ENCODE assay signal across 12 cellular contexts in the genomic region with DNA sequence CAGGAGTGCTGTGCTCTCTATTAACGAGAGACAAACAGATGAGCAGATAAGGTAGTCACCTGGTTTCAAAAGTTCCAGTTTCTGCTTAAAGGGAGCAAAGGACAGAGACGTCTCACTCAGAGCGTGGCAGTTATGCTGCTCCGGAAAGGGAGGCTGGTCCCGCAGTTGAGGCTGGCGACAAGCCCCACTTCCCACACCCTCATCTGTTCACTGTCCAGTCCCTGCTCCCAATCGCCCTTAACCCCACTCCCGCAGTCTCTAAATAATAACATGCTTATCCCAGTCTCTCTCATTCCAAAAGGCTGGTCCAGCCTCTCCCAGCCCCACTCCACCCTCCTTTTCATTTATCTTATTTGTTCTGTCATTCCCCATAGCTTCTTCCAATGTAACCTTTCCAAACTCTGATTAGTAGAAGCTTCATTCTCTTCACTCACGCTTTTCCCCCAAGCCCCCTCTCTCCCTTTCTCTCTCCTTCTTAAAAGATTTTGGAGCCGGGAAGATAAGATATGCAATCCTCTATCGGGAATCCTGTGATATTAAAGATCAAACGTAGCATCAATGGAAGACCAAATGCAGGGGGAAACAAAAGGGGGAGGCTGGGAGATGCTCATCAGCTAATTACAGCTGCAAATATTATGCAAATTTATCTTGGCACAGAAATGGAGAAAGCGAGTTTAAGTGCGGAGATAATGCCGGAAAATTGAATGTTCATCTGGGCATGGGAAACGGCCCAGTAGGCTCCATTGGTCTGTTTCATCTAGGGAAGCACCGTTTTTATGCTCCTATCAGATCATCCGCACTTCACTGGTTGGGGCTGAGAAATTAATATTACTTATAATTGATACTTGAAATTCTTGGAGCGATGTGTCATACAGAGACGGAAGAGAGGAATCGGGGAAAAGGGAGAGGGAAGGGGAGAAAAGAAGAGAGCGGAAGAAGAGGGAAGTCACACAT. TPM values are rescaled to one million over a fixed set of nuclear protein-coding genes. Genes with fewer than 3 reads are reported as not detected.
A peak's percentile ranks its signal among the peaks of the same experiment; 100 is the strongest.
DNase-seq lines count a peak whose midpoint lies in the region; ATAC-seq, FAIRE-seq and TF ChIP-seq lines count a peak whose summit lies in the region.
"Had no signal": no experiment of that assay in that cellular context is flagged by ENCODE, and none has a peak within 500 bp of the region (broad histone marks: within the 10 kb centered on the region; RNA-seq: fewer than 3 reads in every experiment).

No MANE protein-coding gene starts in this region.

- RAD21 ChIA-PET in GM12878 (lab: Charles Lee; ENCODE audit: unreplicated experiment) = no interaction called here

- no peak overlapping the region for H2BK15ac ChIP-seq in neuronal stem cell (ENCODE audit: low read length)
- no peak overlapping the region for H2BK15ac ChIP-seq in mesenchymal stem cell (ENCODE audit: low read depth, poor library complexity, severe bottlenecking)

- no peak overlapping the region for H2BK12ac ChIP-seq in neuronal stem cell (ENCODE audit: low read length)
- H2BK12ac ChIP-seq in mesenchymal stem cell (ENCODE audit: low read length in 2 of 2) = no peak overlapping the region

- H3K4me3 ChIP-seq in CD4-positive, CD25-positive, alpha-beta regulatory T cell (ENCODE audit: low read depth, low read length) = no peak overlapping the region
- no peak overlapping the region for H3K4me3 ChIP-seq in GM12878
- no peak overlapping the region for H3K4me3 ChIP-seq in neuronal stem cell (ENCODE audit: low read length in 2 of 2)
- H3K4me3 ChIP-seq in mesenchymal stem cell (ENCODE audit: insufficient read depth in 1 of 2, low read depth in 1 of 2, low read length in 2 of 2) = no peak overlapping the region

- H4K20me1 ChIP-seq in GM12878 (ENCODE audit: control insufficient read depth, insufficient read depth) = no peaks in the 10 kb centered on the region

- CTCF ChIA-PET in GM12878 (lab: Yijun Ruan, JAX) = no interaction called here
- CTCF ChIA-PET in WTC11 (lab: Charles Lee) = no interaction called here

- H3K79me1 ChIP-seq in neuronal stem cell (ENCODE audit: low read depth, low read length) (no peaks in the 10 kb centered on the region), mesenchymal stem cell (replicated peaks; ENCODE audit: low read length, poor library complexity, severe bottlenecking) (no peaks in the 10 kb centered on the region)

- SMC1A ChIA-PET in GM12878 (lab: Charles Lee; ENCODE audit: uncharacterized antibody, unreplicated experiment) = no interaction called here

- peak overlapping the region in 1 of 4 donors; percentile 88 for H3K4me3 Mint-ChIP-seq in CD4-positive, CD25-positive, alpha-beta regulatory T cell
- H3K4me3 Mint-ChIP-seq in WTC11 = no peak overlapping the region

- H3K14ac ChIP-seq in neuronal stem cell (ENCODE audit: low read length) = no peak overlapping the region
- no peak overlapping the region for H3K14ac ChIP-seq in mesenchymal stem cell (ENCODE audit: low read length in 2 of 2)

- FAIRE-seq in GM12878 (lab: Jason Lieb, UNC) = no peak

- no peak for TF ChIP-seq RAD21 in GM12878 (IDR thresholded peaks at IDR 0.05; ENCODE audit: insufficient read depth, low read depth, low read length)

- no peaks in the 10 kb centered on the region for H3K36me3 ChIP-seq in CD4-positive, CD25-positive, alpha-beta regulatory T cell (ENCODE audit: control insufficient read depth, insufficient read depth, low read length)
- H3K36me3 ChIP-seq in GM12878 (ENCODE audit: control insufficient read depth in 2 of 2, insufficient read depth in 2 of 2, low read length in 1 of 2) (no peaks in the 10 kb centered on the region), neuronal stem cell (replicated peaks in 1 of 2; ENCODE audit: control insufficient read depth in 2 of 2, insufficient read depth in 2 of 2, low read length in 2 of 2) (no peaks in the 10 kb centered on the region), mesenchymal stem cell (ENCODE audit: control insufficient read depth in 1 of 2, insufficient read depth in 2 of 2, low read depth in 1 of 2, low read length in 2 of 2) (peaks cover 0 to 2% of the 10 kb centered on the region in 2 experiments)
- H3K36me3 ChIP-seq: WERI-Rb-1 had no signal

- no peak for TF ChIP-seq CTCF in GM12878 (IDR thresholded peaks at IDR 0.05 in 2 of 3, conservative IDR thresholded peaks at IDR 0.05 in 1 of 3; ENCODE audit: control insufficient read depth in 2 of 3, extremely low read depth in 1 of 3, insufficient read depth in 1 of 3, low read depth in 3 of 3, low read length in 3 of 3)
- TF ChIP-seq CTCF in WTC11 (IDR thresholded peaks at IDR 0.05) = no peak

- no peak overlapping the region for H3K23ac ChIP-seq in neuronal stem cell (ENCODE audit: low read depth, low read length, poor library complexity)
- no peak overlapping the region for H3K23ac ChIP-seq in mesenchymal stem cell (ENCODE audit: low read length in 2 of 2)

- H3K4me1 Mint-ChIP-seq in CD4-positive, CD25-positive, alpha-beta regulatory T cell = peaks cover 8 to 50% (median 37%) of the 10 kb centered on the region in 4 donors
- peaks cover 52% of the 10 kb centered on the region for H3K4me1 Mint-ChIP-seq in WTC11

- H2AFZ ChIP-seq in GM12878 (ENCODE audit: control insufficient read depth, low read depth, low read length) = no peak overlapping the region
- no peak overlapping the region for H2AFZ ChIP-seq in neuronal stem cell (ENCODE audit: low read length)
- H2AFZ ChIP-seq in mesenchymal stem cell (ENCODE audit: low read depth, low read length) = no peak overlapping the region

- BruUV-seq in GM12878 (replicated peaks; lab: Mats Ljungman, UMichigan) = no TSS peak

- WGBS in GM12878 (ENCODE audit: insufficient coverage, insufficient replicate concordance, low lambda C conversion rate, missing lambda C conversion rate) = 18% methylated on average over 22 of the region's 22 CpGs
- no CpG with 5 or more reads among the region's 22 CpGs for WGBS in neuronal stem cell (ENCODE audit: extremely low coverage in 2 of 2, insufficient read length in 2 of 2, insufficient replicate concordance in 1 of 2), 2 donors
- 6% methylated on average over 21 of the region's 22 CpGs for WGBS in mesenchymal stem cell

- in situ Hi-C loops in GM12878 (cut with MboI) = loop anchor here (25.0 kb wide), 1 partner anchor 1174 kb away; no protein-coding TSS in a partner anchor

- no peaks in the 10 kb centered on the region for H3K36me3 Mint-ChIP-seq in CD4-positive, CD25-positive, alpha-beta regulatory T cell
- H3K36me3 Mint-ChIP-seq in WTC11 = peaks cover 2% of the 10 kb centered on the region; the same call in 1 of the 2 replicates

- H3K4me2 ChIP-seq in GM12878 (ENCODE audit: control insufficient read depth, insufficient read depth) (no peak overlapping the region), neuronal stem cell (ENCODE audit: insufficient read depth, low read length, poor library complexity, severe bottlenecking) (no peak overlapping the region), mesenchymal stem cell (ENCODE audit: low read length, poor library complexity, severe bottlenecking) (no peak overlapping the region)

- H3K9me3 Mint-ChIP-seq in CD4-positive, CD25-positive, alpha-beta regulatory T cell = peaks cover 1 to 15% (median 5%) of the 10 kb centered on the region in 7 donors
- H3K9me3 Mint-ChIP-seq in WTC11 = no peaks in the 10 kb centered on the region

- H3K27ac Mint-ChIP-seq in CD4-positive, CD25-positive, alpha-beta regulatory T cell = peak overlapping the region in 2 of 3 donors; percentile 40 to 50
- no peak overlapping the region for H3K27ac Mint-ChIP-seq in WTC11

- H2AK5ac ChIP-seq in neuronal stem cell (ENCODE audit: low read depth, low read length) (no peak overlapping the region), mesenchymal stem cell (ENCODE audit: low read length, severe bottlenecking) (no peak overlapping the region)

- H2BK5ac ChIP-seq in neuronal stem cell (ENCODE audit: low read length) (no peak overlapping the region), mesenchymal stem cell (ENCODE audit: low read depth, low read length, poor library complexity, severe bottlenecking) (no peak overlapping the region)

- no peak for ATAC-seq in CD4-positive, CD25-positive, alpha-beta regulatory T cell (ENCODE audit: low read depth in 2 of 2)
- ATAC-seq in GM12878 (0 out of 3 replicates have a peak, but pooled peaks have one; percentile 27), WTC11 (no peak)

- intact Hi-C loops in GM12878 (cut with micrococcal nuclease; ENCODE audit: unreplicated experiment) = no loop called here

- no peak overlapping the region for H3K9ac ChIP-seq in GM12878 (ENCODE audit: control insufficient read depth, insufficient read depth, low read length)
- H3K9ac ChIP-seq in neuronal stem cell (ENCODE audit: low read depth, low read length, poor library complexity) = no peak overlapping the region
- H3K9ac ChIP-seq in mesenchymal stem cell (ENCODE audit: low read length) = no peak overlapping the region

- H2BK120ac ChIP-seq in neuronal stem cell (ENCODE audit: low read depth, low read length) (no peak overlapping the region), mesenchymal stem cell (ENCODE audit: low read depth, low read length) (no peak overlapping the region)

- POLR2A ChIA-PET in GM12878 (lab: Charles Lee) = no interaction called here
- POLR2A ChIA-PET in WTC11 (lab: Charles Lee) = interaction anchor here (0.6 kb wide), 1 partner anchor 586 kb away, joined by 3 read pairs; no protein-coding TSS in a partner anchor

- no peak overlapping the region for H3K18ac ChIP-seq in neuronal stem cell (ENCODE audit: low read length)
- no peak overlapping the region for H3K18ac ChIP-seq in mesenchymal stem cell (ENCODE audit: low read depth in 1 of 2, low read length in 2 of 2)

- H3K9me3 ChIP-seq in CD4-positive, CD25-positive, alpha-beta regulatory T cell (ENCODE audit: control insufficient read depth in 2 of 2, low read length in 2 of 2) = no peaks in the 10 kb centered on the region
- no peaks in the 10 kb centered on the region for H3K9me3 ChIP-seq in GM12878 (replicated peaks; ENCODE audit: control insufficient read depth, insufficient read depth, low read length)
- no peaks in the 10 kb centered on the region for H3K9me3 ChIP-seq in neuronal stem cell (replicated peaks in 1 of 2; ENCODE audit: control insufficient read depth in 2 of 2, insufficient read depth in 1 of 2, low read depth in 1 of 2, low read length in 2 of 2)
- H3K9me3 ChIP-seq in mesenchymal stem cell (ENCODE audit: control insufficient read depth, low read length) = peaks cover 2% of the 10 kb centered on the region

- TF ChIP-seq POLR2A in GM12878 (IDR thresholded peaks at IDR 0.05; ENCODE audit: low read depth, low read length) = no peak

- no peak overlapping the region for H3K4ac ChIP-seq in neuronal stem cell (ENCODE audit: low read length)
- no peak overlapping the region for H3K4ac ChIP-seq in mesenchymal stem cell (ENCODE audit: low read depth in 1 of 2, low read length in 2 of 2)

- H3K27ac ChIP-seq in CD4-positive, CD25-positive, alpha-beta regulatory T cell (ENCODE audit: insufficient read depth, low read length, poor library complexity, severe bottlenecking) = no peak overlapping the region
- H3K27ac ChIP-seq in GM12878 (ENCODE audit: control insufficient read depth, insufficient read depth) (no peak overlapping the region), neuronal stem cell (replicated peaks; ENCODE audit: low read length) (no peak overlapping the region), mesenchymal stem cell (ENCODE audit: low read length, poor library complexity, severe bottlenecking) (no peak overlapping the region)
- H3K27ac ChIP-seq: WERI-Rb-1 had no signal

- H3K27me3 ChIP-seq in CD4-positive, CD25-positive, alpha-beta regulatory T cell (ENCODE audit: control insufficient read depth, insufficient read depth, low read length) = peaks cover 56% of the 10 kb centered on the region
- peaks cover 24 to 38% of the 10 kb centered on the region in 2 experiments for H3K27me3 ChIP-seq in GM12878 (replicated peaks in 1 of 2; ENCODE audit: control insufficient read depth in 2 of 2, insufficient read depth in 2 of 2, low read length in 1 of 2)
- peaks cover 54 to 99% (median 99%) of the 10 kb centered on the region in 3 experiments for H3K27me3 ChIP-seq in neuronal stem cell (ENCODE audit: control insufficient read depth in 3 of 3, insufficient read depth in 3 of 3, low read depth in 1 of 3, low read length in 3 of 3)
- peaks cover 95 to 100% of the 10 kb centered on the region in 2 experiments for H3K27me3 ChIP-seq in mesenchymal stem cell (ENCODE audit: control insufficient read depth in 1 of 2, insufficient read depth in 1 of 2, low read length in 2 of 2)

- H3K79me2 ChIP-seq in GM12878 (ENCODE audit: control insufficient read depth, insufficient read depth, low read length) = no peaks in the 10 kb centered on the region

- no peak overlapping the region for H4K8ac ChIP-seq in neuronal stem cell (ENCODE audit: low read depth, low read length)
- H4K8ac ChIP-seq in mesenchymal stem cell (ENCODE audit: low read length) = no peak overlapping the region

- H3K27me3 Mint-ChIP-seq in CD4-positive, CD25-positive, alpha-beta regulatory T cell = peaks cover 87% of the 10 kb centered on the region
- H3K27me3 Mint-ChIP-seq in WTC11 (ENCODE audit: low read depth) = peaks cover 100% of the 10 kb centered on the region

- H4K91ac ChIP-seq in neuronal stem cell (ENCODE audit: low read depth, low read length, poor library complexity) (no peak overlapping the region), mesenchymal stem cell (ENCODE audit: low read length) (no peak overlapping the region)

- DNase-seq in CD4-positive, CD25-positive, alpha-beta regulatory T cell = peak in 1 of 3 donors; percentile 10
- peak; percentile 40 for DNase-seq in ELF-1 (ENCODE audit: low read depth, low spot score)
- no peak for DNase-seq in GM12878 (ENCODE audit: low read depth, low spot score)
- DNase-seq in neuronal stem cell (ENCODE audit: low spot score) = peak; percentile 18
- no peak for DNase-seq in COR-L47 (lab: John Stamatoyannopoulos, UW)
- no peak for DNase-seq in WTC11 (ENCODE audit: low spot score)
- no peak for DNase-seq in mesenchymal stem cell
- DNase-seq: activated gamma-delta T cell treated with Interleukin-2 at 50 U/mL for 16 hours, MM.1S, SHP77 treated with DMSO at 0.1 percent for 48 hours, substantia nigra, WERI-Rb-1 had no signal

- no peak for TF ChIP-seq EP300 in GM12878 (IDR thresholded peaks at IDR 0.05; ENCODE audit: borderline replicate concordance in 1 of 2, control insufficient read depth in 1 of 2, low read depth in 2 of 2, low read length in 2 of 2)

- H3K4me1 ChIP-seq in CD4-positive, CD25-positive, alpha-beta regulatory T cell (ENCODE audit: control insufficient read depth, insufficient read depth, low read length, poor library complexity, severe bottlenecking) = peaks cover 47% of the 10 kb centered on the region
- no peaks in the 10 kb centered on the region for H3K4me1 ChIP-seq in GM12878 (ENCODE audit: control insufficient read depth, insufficient read depth, low read length)
- peaks cover 5 to 10% of the 10 kb centered on the region in 2 donors for H3K4me1 ChIP-seq in neuronal stem cell (ENCODE audit: control insufficient read depth in 2 of 2, insufficient read depth in 1 of 2, low read depth in 1 of 2, low read length in 2 of 2)
- peaks cover 27% of the 10 kb centered on the region for H3K4me1 ChIP-seq in mesenchymal stem cell (ENCODE audit: control insufficient read depth, insufficient read depth, low read depth, low read length)

RNA-seq across cellular contexts. Expression of a gene that starts 16.3 kb away (rescaled TPM):
- 182 TPM for total RNA-seq in CD4-positive, CD25-positive, alpha-beta regulatory T cell
- polyA plus RNA-seq in CD4-positive, CD25-positive, alpha-beta regulatory T cell = 10 to 100 TPM; 32.9 to 49.7 (median 42.5) TPM
- 4.2 and 4.7 TPM in 2 replicates for total RNA-seq in GM12878 (2013; cell fraction: nucleolus; rRNA removed)
- total RNA-seq in GM12878 (2014; rRNA removed) (0.05 and 0.40 TPM in 2 replicates), GM12878 (2014; rRNA removed; fragmentation: Illumina TruSeq; extraction: Trizol) (0.14 and 0.18 TPM in 2 replicates), GM12878 (2021) (0.64 and 0.80 TPM in 2 replicates), WTC11 (2021) (0.60 to 0.89 TPM (median 0.72 TPM) in 3 replicates)
- 0.39 TPM for polyA plus RNA-seq in GM12878 (2011; ENCODE audit: low read depth)
- polyA plus RNA-seq in GM12878 (2011; rRNA removed) (0.33 and 0.52 TPM in 2 replicates), GM12878 (2014; fragmentation: Illumina TruSeq; extraction: Trizol) (0.15 and 0.25 TPM in 2 replicates), GM12878 (2014; fragmentation: Nextera tagmentation; extraction: Ambion mirVana) (under 1 TPM; 0.19 to 0.33 TPM), GM12878 (2014; rRNA removed) (0.08 TPM in 2 replicates), GM12878 (2016; fragmentation: Nextera tagmentation; extraction: Ambion mirVana) (under 1 TPM; 0.25 to 0.67 TPM)
- polyA plus RNA-seq in GM12878 (2011; cell fraction: cytosol; rRNA removed) = 0.20 and 0.33 TPM in 2 replicates
- polyA plus RNA-seq in GM12878 (2011; cell fraction: nucleus; rRNA removed) = 1.3 TPM in 2 replicates
- polyA plus RNA-seq in GM12878 (2012) = 0.77 and 0.96 TPM in 2 replicates
- polyA minus RNA-seq in GM12878 (2011; rRNA and poly(A)+ RNA removed) = 0.15 and 0.46 TPM in 2 replicates
- polyA minus RNA-seq in GM12878 (2011; cell fraction: cytosol; rRNA and poly(A)+ RNA removed) = 0.80 TPM in 1 of 2 replicates, not detected in the other
- 0.60 and 1.1 TPM in 2 replicates for polyA minus RNA-seq in GM12878 (2011; cell fraction: nucleus; rRNA and poly(A)+ RNA removed)
- polyA plus RNA-seq in neuronal stem cell (2013, experiment 1 of 2) = 0.33 TPM
- polyA plus RNA-seq in neuronal stem cell (2013, experiment 2 of 2) = 0.40 TPM
- polyA plus RNA-seq in mesenchymal stem cell (2013, experiment 1 of 2) = 8.4 TPM
- polyA plus RNA-seq in mesenchymal stem cell (2013, experiment 2 of 2) = 8.8 TPM

Comparison
In these comparisons a context has a peak if more than half of its experiments do, and no peak if none do; other contexts are left out.
1. DNase-seq: peak in ELF-1 (single experiment) and neuronal stem cell (single experiment); none in GM12878 (single experiment), COR-L47 (single experiment), WTC11 (single experiment) and mesenchymal stem cell (single experiment).
2. RNA of a gene that starts 16.3 kb away (total RNA-seq): 182 TPM in CD4-positive, CD25-positive, alpha-beta regulatory T cell (single experiment); 0.60 to 0.89 TPM in WTC11 and 0.05 to 4.7 TPM in GM12878; every median in the first group is over 10 times any median in the second.